20 cellular contexts compared by ENCODE assay signal in genomic region chr1:21661886-21662285, GRCh38. TPM values are rescaled to one million over a fixed set of nuclear protein-coding genes. Genes with fewer than 3 reads are reported as not detected.
"Had no signal": no experiment of that assay in that cellular context is flagged by ENCODE, and none has a peak within 500 bp of the region (broad histone marks: within the 10 kb centered on the region; RNA-seq: fewer than 3 reads in every experiment).

No MANE protein-coding gene starts in this region.

- H3K4me3 ChIP-seq: left ventricle myocardium inferior, lower lobe of right lung, testis, transverse colon had no signal

- ATAC-seq: effector memory CD8-positive, alpha-beta T cell; foreskin keratinocyte; left cardiac atrium; lower lobe of right lung; right cardiac atrium; stimulated activated memory B cell treated with anti-CD40 and anti-IgM and Interleukin-4, amounts not matched to agents 10 μg/mL and 1 μg/mL and 100 μg/mL, for 72 hours; stimulated activated naive CD8-positive, alpha-beta T cell treated with anti-CD3 and anti-CD28 coated beads, Interleukin-15, amount 100 ng/mL, for 72 hours had no signal

- H3K4me3 Mint-ChIP-seq: dendritic cell treated with granulocyte-macrophage colony-stimulating factor and Interleukin-4, amounts not matched to agents 40 ng/mL and 50 ng/mL, for 4 days; effector memory CD8-positive, alpha-beta T cell; immature natural killer cell; memory B cell; nephron; stimulated activated memory B cell treated with anti-CD40 and anti-IgM and Interleukin-4, amounts not matched to agents 10 μg/mL and 1 μg/mL and 100 μg/mL, for 72 hours; stimulated activated naive CD8-positive, alpha-beta T cell treated with anti-CD3 and anti-CD28 coated beads, Interleukin-15, amount 100 ng/mL, for 72 hours had no signal

- DNase-seq: cerebellar nuclear complex; effector memory CD8-positive, alpha-beta T cell; foreskin keratinocyte; immature natural killer cell; left cardiac atrium; left ventricle myocardium inferior; lower lobe of right lung; naive B cell; right cardiac atrium; stimulated activated CD4-positive, alpha-beta T cell treated with anti-CD3 and anti-CD28 coated beads, Interleukin-15, amount 100 ng/mL, for 24 hours; stimulated activated CD4-positive, alpha-beta T cell treated with anti-CD3 and anti-CD28 coated beads, Interleukin-1b, Interleukin-23, amount 100 ng/mL, for 48 hours; stimulated activated CD4-positive, alpha-beta T cell treated with anti-CD3 and anti-CD28 coated beads, Interleukin-4, amount 100 ng/mL, for 24 hours; stimulated activated naive CD8-positive, alpha-beta T cell treated with anti-CD3 and anti-CD28 coated beads, Interleukin-15, amount 100 ng/mL, for 72 hours; testis; transverse colon had no signal

- H3K27ac Mint-ChIP-seq: dendritic cell treated with granulocyte-macrophage colony-stimulating factor and Interleukin-4, amounts not matched to agents 40 ng/mL and 50 ng/mL, for 4 days; effector memory CD8-positive, alpha-beta T cell; immature natural killer cell; memory B cell; naive B cell; nephron; stimulated activated memory B cell treated with anti-CD40 and anti-IgM and Interleukin-4, amounts not matched to agents 10 μg/mL and 1 μg/mL and 100 μg/mL, for 72 hours; stimulated activated naive CD8-positive, alpha-beta T cell treated with anti-CD3 and anti-CD28 coated beads, Interleukin-15, amount 100 ng/mL, for 72 hours had no signal

- H3K4me1 ChIP-seq: foreskin keratinocyte had no signal

- H3K36me3 ChIP-seq: left ventricle myocardium inferior, lower lobe of right lung, transverse colon had no signal

- H3K27me3 ChIP-seq: testis had no signal

- H3K9me3 ChIP-seq: left ventricle myocardium inferior, lower lobe of right lung, testis, transverse colon had no signal

- H3K36me3 Mint-ChIP-seq: immature natural killer cell; memory B cell; naive B cell; stimulated activated memory B cell treated with anti-CD40 and anti-IgM and Interleukin-4, amounts not matched to agents 10 μg/mL and 1 μg/mL and 100 μg/mL, for 72 hours had no signal

- H3K27ac ChIP-seq: epithelial cell of prostate, foreskin keratinocyte, left ventricle myocardium inferior, lower lobe of right lung, testis, transverse colon had no signal

- H3K9me3 Mint-ChIP-seq: dendritic cell treated with granulocyte-macrophage colony-stimulating factor and Interleukin-4, amounts not matched to agents 40 ng/mL and 50 ng/mL, for 4 days; effector memory CD8-positive, alpha-beta T cell; immature natural killer cell; memory B cell; naive B cell; nephron; stimulated activated memory B cell treated with anti-CD40 and anti-IgM and Interleukin-4, amounts not matched to agents 10 μg/mL and 1 μg/mL and 100 μg/mL, for 72 hours; stimulated activated naive CD8-positive, alpha-beta T cell treated with anti-CD3 and anti-CD28 coated beads, Interleukin-15, amount 100 ng/mL, for 72 hours had no signal

RNA-seq across cellular contexts. Expression of gene RAP1GAP, which starts 7.3 kb away (rescaled TPM):
- polyA plus RNA-seq: immature natural killer cell had no signal
